ENCODE assay signal across 12 cellular contexts in genomic region chr2:176132397-176133086, GRCh38. TPM values are rescaled to one million over a fixed set of nuclear protein-coding genes. Genes with fewer than 3 reads are reported as not detected.
DNase-seq lines count a peak whose midpoint lies in the region; ATAC-seq and TF ChIP-seq lines count a peak whose summit lies in the region.
"Had no signal": no experiment of that assay in that cellular context is flagged by ENCODE, and none has a peak within 500 bp of the region (broad histone marks: within the 10 kb centered on the region; RNA-seq: fewer than 3 reads in every experiment).

No MANE protein-coding gene starts in this region.

- H3K9me3 Mint-ChIP-seq in activated naive CD8-positive, alpha-beta T cell treated with anti-CD3 and anti-CD28 coated beads, Interleukin-2, amount 10 ng/mL, durations not matched to agents 7 days and 5 days, result no peaks in the 10 kb centered on the region
- H3K9me3 Mint-ChIP-seq in memory B cell, result peaks cover 2% of the 10 kb centered on the region

- peaks cover 14% of the 10 kb centered on the region for H3K27me3 ChIP-seq in right cardiac atrium (ENCODE audit: control insufficient read depth, insufficient read depth)
- H3K27me3 ChIP-seq in right atrium auricular region, result peaks cover 43 to 65% of the 10 kb centered on the region in 2 donors

- peaks cover 85% of the 10 kb centered on the region for H3K27me3 Mint-ChIP-seq in activated naive CD8-positive, alpha-beta T cell treated with anti-CD3 and anti-CD28 coated beads, Interleukin-2, amount 10 ng/mL, durations not matched to agents 7 days and 5 days
- H3K27me3 Mint-ChIP-seq in memory B cell, result peaks cover 35% of the 10 kb centered on the region

- ATAC-seq in right cardiac atrium, result no peak
- no peak for ATAC-seq in activated naive CD8-positive, alpha-beta T cell treated with anti-CD3 and anti-CD28 coated beads, Interleukin-2, amount 10 ng/mL, durations not matched to agents 7 days and 5 days (ENCODE audit: low read depth)
- ATAC-seq in memory B cell (ENCODE audit: low read depth), result no peak
- ATAC-seq in GM21619 (IDR thresholded peaks at IDR 0.05; ENCODE audit: unreplicated experiment), result no peak
- ATAC-seq: left colon had no signal

- intact Hi-C loops in right cardiac atrium (cut with DNase I), result loop anchor here in 2 of 4 donors (10.0 kb wide), 2 partner anchors 1002 to 1012 kb away; no protein-coding TSS in a partner anchor

- H3K4me1 ChIP-seq in right cardiac atrium (ENCODE audit: control insufficient read depth, insufficient read depth, low read length), result peaks cover 3% of the 10 kb centered on the region
- H3K4me1 ChIP-seq in right atrium auricular region, result peaks cover 0 to 34% of the 10 kb centered on the region in 2 donors
- H3K4me1 ChIP-seq in urinary bladder (ENCODE audit: insufficient read depth), result peaks cover 6% of the 10 kb centered on the region

- H3K27ac ChIP-seq in right cardiac atrium (ENCODE audit: low read length) (no peak overlapping the region), right atrium auricular region (no peak overlapping the region), urinary bladder (ENCODE audit: low read depth) (no peak overlapping the region)

- peak overlapping the region; percentile 43 for H3K4me3 ChIP-seq in right cardiac atrium (ENCODE audit: low read length)
- H3K4me3 ChIP-seq in right atrium auricular region, result peak overlapping the region in 1 of 2 donors; percentile 15
- H3K4me3 ChIP-seq in urinary bladder (ENCODE audit: low read depth, low read length), result peak overlapping the region; percentile 9

- H3K27ac Mint-ChIP-seq in activated naive CD8-positive, alpha-beta T cell treated with anti-CD3 and anti-CD28 coated beads, Interleukin-2, amount 10 ng/mL, durations not matched to agents 7 days and 5 days, result no peak overlapping the region
- no peak overlapping the region for H3K27ac Mint-ChIP-seq in memory B cell

- H3K36me3 Mint-ChIP-seq in activated naive CD8-positive, alpha-beta T cell treated with anti-CD3 and anti-CD28 coated beads, Interleukin-2, amount 10 ng/mL, durations not matched to agents 7 days and 5 days, result peaks cover 3% of the 10 kb centered on the region
- H3K36me3 Mint-ChIP-seq in memory B cell, result peaks cover 2% of the 10 kb centered on the region

- TF ChIP-seq CTCF in right atrium auricular region (IDR thresholded peaks at IDR 0.05), result no peak

- H3K9me3 ChIP-seq in right cardiac atrium (ENCODE audit: control insufficient read depth, low read length) (no peaks in the 10 kb centered on the region), right atrium auricular region (no peaks in the 10 kb centered on the region)

- H3K36me3 ChIP-seq in right atrium auricular region, result no peaks in the 10 kb centered on the region
- H3K36me3 ChIP-seq in urinary bladder (ENCODE audit: insufficient read depth), result no peaks in the 10 kb centered on the region

- peaks cover 25% of the 10 kb centered on the region for H3K4me1 Mint-ChIP-seq in activated naive CD8-positive, alpha-beta T cell treated with anti-CD3 and anti-CD28 coated beads, Interleukin-2, amount 10 ng/mL, durations not matched to agents 7 days and 5 days
- H3K4me1 Mint-ChIP-seq in memory B cell, result peaks cover 12% of the 10 kb centered on the region

- 13% methylated on average over 28 of the region's 28 CpGs for WGBS in right cardiac atrium
- whole genome bisulfite sequencing in urinary bladder, result 33% methylated on average over 28 of the region's 28 CpGs

- POLR2A ChIA-PET in activated naive CD8-positive, alpha-beta T cell treated with anti-CD3 and anti-CD28 coated beads, Interleukin-2, amount 10 ng/mL, durations not matched to agents 7 days and 5 days (lab: Charles Lee), result interaction anchor here (0.7 kb wide), 1 partner anchor 1204 kb away, joined by 3 read pairs; no protein-coding TSS in a partner anchor

- DNase-seq in right cardiac atrium (no peak), right atrium auricular region (ENCODE audit: low spot score) (no peak), memory B cell (ENCODE audit: low spot score in 2 of 2) (no peak), NCI-H1105 treated with DMSO at 0.1 percent for 48 hours (lab: John Stamatoyannopoulos, UW) (no peak), T1000 (lab: John Stamatoyannopoulos, UW) (no peak)
- no peak for DNase-seq in activated naive CD8-positive, alpha-beta T cell treated with anti-CD3 and anti-CD28 coated beads, Interleukin-2, amount 10 ng/mL, durations not matched to agents 7 days and 5 days
- DNase-seq: DMS153 had no signal

- H3K4me3 Mint-ChIP-seq in activated naive CD8-positive, alpha-beta T cell treated with anti-CD3 and anti-CD28 coated beads, Interleukin-2, amount 10 ng/mL, durations not matched to agents 7 days and 5 days, result peak overlapping the region; percentile 74
- H3K4me3 Mint-ChIP-seq in memory B cell, result peak overlapping the region; percentile 68

RNA-seq across cellular contexts. Expression of gene HOXD8, which starts 3.0 kb away (rescaled TPM):
- total RNA-seq in right cardiac atrium, result under 1 TPM; 0.11 to 0.39 (median 0.28) TPM
- 0.63 TPM for polyA plus RNA-seq in right cardiac atrium
- total RNA-seq in right atrium auricular region, result 1 to 10 TPM in 1 of 2 donors, under 1 TPM in 1; 0.55 to 1.1 TPM
- not detected for total RNA-seq in activated naive CD8-positive, alpha-beta T cell treated with anti-CD3 and anti-CD28 coated beads, Interleukin-2, amount 10 ng/mL, durations not matched to agents 7 days and 5 days
- 12.3 TPM for total RNA-seq in urinary bladder
- 7.0 TPM for polyA plus RNA-seq in urinary bladder
- total RNA-seq: bronchial epithelial cell had no signal

RNA-seq across cellular contexts. Expression of gene HOXD9, which starts 10.0 kb away (rescaled TPM):
- total RNA-seq in right cardiac atrium (not detected), right atrium auricular region (under 1 TPM in 1 of 2 donors, not detected in 1; 0.44 TPM), urinary bladder (2.9 TPM)
- polyA plus RNA-seq in right cardiac atrium (0.09 TPM), urinary bladder (5.6 TPM)
- not detected for total RNA-seq in activated naive CD8-positive, alpha-beta T cell treated with anti-CD3 and anti-CD28 coated beads, Interleukin-2, amount 10 ng/mL, durations not matched to agents 7 days and 5 days
- total RNA-seq: bronchial epithelial cell had no signal

RNA-seq across cellular contexts. Expression of gene HOXD10, which starts 16.0 kb away (rescaled TPM):
- total RNA-seq in right cardiac atrium (not detected), right atrium auricular region (not detected), urinary bladder (14.1 TPM)
- polyA plus RNA-seq in right cardiac atrium (not detected), urinary bladder (4.1 TPM)
- not detected for total RNA-seq in activated naive CD8-positive, alpha-beta T cell treated with anti-CD3 and anti-CD28 coated beads, Interleukin-2, amount 10 ng/mL, durations not matched to agents 7 days and 5 days
- total RNA-seq: bronchial epithelial cell, SK-MEL-5 had no signal

RNA-seq across cellular contexts. Expression of gene HOXD4, which starts 18.8 kb away (rescaled TPM):
- not detected for total RNA-seq in right cardiac atrium
- polyA plus RNA-seq in right cardiac atrium, result 0.29 TPM
- under 1 TPM in 1 of 2 donors, not detected in 1; 0.52 TPM for total RNA-seq in right atrium auricular region
- not detected for total RNA-seq in activated naive CD8-positive, alpha-beta T cell treated with anti-CD3 and anti-CD28 coated beads, Interleukin-2, amount 10 ng/mL, durations not matched to agents 7 days and 5 days
- total RNA-seq in urinary bladder, result 4.0 TPM
- polyA plus RNA-seq in urinary bladder, result 2.0 TPM
- total RNA-seq: bronchial epithelial cell had no signal

RNA-seq across cellular contexts. Expression of gene HOXD3, which starts 24.6 kb away (rescaled TPM):
- total RNA-seq in right cardiac atrium (not detected), right atrium auricular region (not detected), urinary bladder (5.2 TPM)
- polyA plus RNA-seq in right cardiac atrium (0.16 TPM), urinary bladder (1.6 TPM)
- total RNA-seq in activated naive CD8-positive, alpha-beta T cell treated with anti-CD3 and anti-CD28 coated beads, Interleukin-2, amount 10 ng/mL, durations not matched to agents 7 days and 5 days, result not detected
- total RNA-seq: bronchial epithelial cell had no signal

Comparison
In these comparisons a context has a peak if more than half of its experiments do, and no peak if none do; other contexts are left out.
1. RNA of gene HOXD10, which starts 16.0 kb away (total RNA-seq): 14.1 TPM in urinary bladder (single experiment); not detected in right cardiac atrium, not detected in right atrium auricular region and not detected in activated naive CD8-positive, alpha-beta T cell treated with anti-CD3 and anti-CD28 coated beads, Interleukin-2, amount 10 ng/mL, durations not matched to agents 7 days and 5 days; every median in the first group is over 10 times any median in the second.